Comparison of ENCODE assay signal across 25 cellular contexts in genomic region chr10:24358022-24358421, GRCh38.
"Had no signal": no experiment of that assay in that cellular context is flagged by ENCODE, and none has a peak within 500 bp of the region (broad histone marks: within the 10 kb centered on the region; RNA-seq: fewer than 3 reads in every experiment).

No MANE protein-coding gene starts in this region.

- H3K9me3 ChIP-seq: body of pancreas, left ventricle myocardium inferior, sigmoid colon had no signal

- FAIRE-seq: urothelium cell line had no signal

- H3K27me3 ChIP-seq: body of pancreas, foreskin keratinocyte, sigmoid colon had no signal

- DNase-seq: activated CD4-positive, alpha-beta T cell treated with anti-CD3 and anti-CD28 coated beads for 1 hour; activated CD4-positive, alpha-beta T cell treated with anti-CD3 and anti-CD28 coated beads, Interleukin-2, amount 50 U/mL, for 1 hour; activated CD8-positive, alpha-beta T cell treated with anti-CD3 and anti-CD28 coated beads, Interleukin-2, amount 10 ng/mL, durations not matched to agents 7 days and 5 days; activated gamma-delta T cell; activated naive CD4-positive, alpha-beta T cell treated with anti-CD3 and anti-CD28 coated beads, Interleukin-2, amount 50 U/mL, for 16 hours; activated naive CD8-positive, alpha-beta T cell treated with anti-CD3 and anti-CD28 coated beads, Interleukin-2, amount 50 U/mL, for 24 hours; caudate nucleus; effector CD8-positive, alpha-beta T cell; foreskin keratinocyte; kidney glomerular epithelial cell; left ventricle myocardium inferior; mammary epithelial cell; occipital lobe; retina; sigmoid colon; stimulated activated CD4-positive, alpha-beta T cell treated with anti-CD3 and anti-CD28 coated beads, Interleukin-4, amount 100 ng/mL, for 4 hours; stimulated activated naive CD8-positive, alpha-beta T cell treated with anti-CD3 and anti-CD28 coated beads, Interleukin-15, Interleukin-2, amounts not matched to agents 100 U/mL and 50 U/mL, for 24 hours; T-cell had no signal

- H3K27ac Mint-ChIP-seq: activated CD8-positive, alpha-beta T cell treated with anti-CD3 and anti-CD28 coated beads, Interleukin-2, amount 10 ng/mL, durations not matched to agents 7 days and 5 days; activated naive CD8-positive, alpha-beta T cell treated with anti-CD3 and anti-CD28 coated beads, Interleukin-2, amount 50 U/mL, for 24 hours; activated T-helper 1 cell treated with anti-CD3 and anti-CD28 coated beads, Interleukin-12 subunit alpha, Interleukin-12 subunit beta, Interleukin-2, Interleukin-4 antibody, amounts not matched to agents 30 ng/mL and 10 ng/mL and 1 ng/mL, durations not matched to agents 14 hours and 24 hours and 36 hours; dendritic cell treated with granulocyte-macrophage colony-stimulating factor and Interleukin-4, amounts not matched to agents 40 ng/mL and 50 ng/mL, for 4 days; natural killer cell treated with Interleukin-12 subunit alpha and Interleukin-12 subunit beta and Interleukin-15 and Interleukin-18, amount 100 ng/mL, for 72 hours; T-cell; T-helper 2 cell treated with Interferon-gamma antibody and Interleukin-4, amounts not matched to agents 5 μg/mL and 100 μg/mL, for 36 hours had no signal

- ATAC-seq: activated CD8-positive, alpha-beta T cell treated with anti-CD3 and anti-CD28 coated beads, Interleukin-2, amount 10 ng/mL, durations not matched to agents 7 days and 5 days; activated naive CD8-positive, alpha-beta T cell treated with anti-CD3 and anti-CD28 coated beads, Interleukin-2, amount 50 U/mL, for 24 hours; foreskin keratinocyte; stimulated activated naive CD8-positive, alpha-beta T cell treated with anti-CD3 and anti-CD28 coated beads, Interleukin-15, Interleukin-2, amounts not matched to agents 100 U/mL and 50 U/mL, for 24 hours; T-cell had no signal

- H3K4me1 Mint-ChIP-seq: activated naive CD8-positive, alpha-beta T cell treated with anti-CD3 and anti-CD28 coated beads, Interleukin-2, amount 50 U/mL, for 24 hours; T-cell had no signal

- H3K4me3 Mint-ChIP-seq: activated CD8-positive, alpha-beta T cell treated with anti-CD3 and anti-CD28 coated beads, Interleukin-2, amount 10 ng/mL, durations not matched to agents 7 days and 5 days; activated naive CD8-positive, alpha-beta T cell treated with anti-CD3 and anti-CD28 coated beads, Interleukin-2, amount 50 U/mL, for 24 hours; activated T-helper 1 cell treated with anti-CD3 and anti-CD28 coated beads, Interleukin-12 subunit alpha, Interleukin-12 subunit beta, Interleukin-2, Interleukin-4 antibody, amounts not matched to agents 30 ng/mL and 10 ng/mL and 1 ng/mL, durations not matched to agents 14 hours and 24 hours and 36 hours; dendritic cell treated with granulocyte-macrophage colony-stimulating factor and Interleukin-4, amounts not matched to agents 40 ng/mL and 50 ng/mL, for 4 days; natural killer cell treated with Interleukin-12 subunit alpha and Interleukin-12 subunit beta and Interleukin-15 and Interleukin-18, amount 100 ng/mL, for 72 hours; T-cell; T-helper 2 cell treated with Interferon-gamma antibody and Interleukin-4, amounts not matched to agents 5 μg/mL and 100 μg/mL, for 36 hours had no signal

- H3K27me3 Mint-ChIP-seq: dendritic cell treated with granulocyte-macrophage colony-stimulating factor and Interleukin-4, amounts not matched to agents 40 ng/mL and 50 ng/mL, for 4 days; natural killer cell treated with Interleukin-12 subunit alpha and Interleukin-12 subunit beta and Interleukin-15 and Interleukin-18, amount 100 ng/mL, for 72 hours; T-cell had no signal

- H3K36me3 Mint-ChIP-seq: natural killer cell treated with Interleukin-12 subunit alpha and Interleukin-12 subunit beta and Interleukin-15 and Interleukin-18, amount 100 ng/mL, for 72 hours; T-cell had no signal

- H3K4me1 ChIP-seq: foreskin keratinocyte, sigmoid colon had no signal

- H3K4me3 ChIP-seq: body of pancreas, left ventricle myocardium inferior, sigmoid colon had no signal

- H3K27ac ChIP-seq: foreskin keratinocyte, sigmoid colon, VCaP had no signal

- H3K36me3 ChIP-seq: left ventricle myocardium inferior, sigmoid colon had no signal

- H3K9me3 Mint-ChIP-seq: activated naive CD8-positive, alpha-beta T cell treated with anti-CD3 and anti-CD28 coated beads, Interleukin-2, amount 50 U/mL, for 24 hours; activated T-helper 1 cell treated with anti-CD3 and anti-CD28 coated beads, Interleukin-12 subunit alpha, Interleukin-12 subunit beta, Interleukin-2, Interleukin-4 antibody, amounts not matched to agents 30 ng/mL and 10 ng/mL and 1 ng/mL, durations not matched to agents 14 hours and 24 hours and 36 hours; dendritic cell treated with granulocyte-macrophage colony-stimulating factor and Interleukin-4, amounts not matched to agents 40 ng/mL and 50 ng/mL, for 4 days; natural killer cell treated with Interleukin-12 subunit alpha and Interleukin-12 subunit beta and Interleukin-15 and Interleukin-18, amount 100 ng/mL, for 72 hours; T-cell; T-helper 2 cell treated with Interferon-gamma antibody and Interleukin-4, amounts not matched to agents 5 μg/mL and 100 μg/mL, for 36 hours had no signal
